Comparison of ENCODE assay signal across 11 cellular contexts in the genomic region with DNA sequence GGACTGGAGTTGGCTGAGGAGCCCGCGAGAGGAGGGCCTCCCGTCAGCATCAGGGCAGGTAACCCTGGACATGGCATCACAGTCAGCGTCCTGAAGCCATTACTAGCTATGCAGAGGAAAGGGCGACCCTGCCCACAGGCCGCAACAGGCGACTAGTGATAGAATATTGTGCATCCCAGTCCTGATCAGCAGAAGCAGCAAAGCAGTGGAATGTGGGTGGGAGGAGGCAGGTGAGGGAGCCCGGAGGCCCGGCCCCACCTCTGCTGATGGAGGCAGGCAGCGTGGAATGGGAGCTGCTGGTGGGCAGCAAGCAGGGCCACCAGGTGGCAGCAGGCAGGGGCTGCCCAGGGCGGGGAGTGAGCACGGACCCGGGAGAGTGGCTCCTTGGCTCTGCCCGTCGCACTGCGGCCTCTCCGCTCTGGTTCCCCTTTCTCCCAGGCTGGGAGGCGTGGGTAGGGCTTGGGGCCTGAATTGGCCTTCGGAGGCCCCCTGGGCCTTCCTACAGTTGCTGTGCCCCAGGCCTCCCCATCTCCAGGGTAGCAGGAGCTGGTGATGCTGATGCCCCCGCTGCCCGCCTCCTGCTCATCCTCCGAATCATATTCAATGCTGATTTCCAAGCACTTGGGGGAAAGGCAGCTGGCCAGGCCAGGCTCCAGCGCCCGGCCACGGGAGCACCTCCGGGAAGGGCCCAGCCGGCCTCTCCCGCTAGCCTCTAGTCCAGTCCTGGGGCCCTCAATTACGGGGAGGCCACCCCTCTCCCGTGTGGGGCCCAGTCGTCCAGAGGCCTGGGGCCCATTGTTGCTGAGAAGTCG. TPM values are rescaled to one million over a fixed set of nuclear protein-coding genes. Genes with fewer than 3 reads are reported as not detected.
A peak's percentile ranks its signal among the peaks of the same experiment; 100 is the strongest.
DNase-seq lines count a peak whose midpoint lies in the region; ATAC-seq and TF ChIP-seq lines count a peak whose summit lies in the region.
"Had no signal": no experiment of that assay in that cellular context is flagged by ENCODE, and none has a peak within 500 bp of the region (broad histone marks: within the 10 kb centered on the region; RNA-seq: fewer than 3 reads in every experiment).

No MANE protein-coding gene starts in this region.

- H3K18ac ChIP-seq in trophoblast cell (ENCODE audit: low read length) = no peak overlapping the region

- no peak overlapping the region for H4K91ac ChIP-seq in trophoblast cell (ENCODE audit: low read depth, low read length)

- no peak overlapping the region for H3K14ac ChIP-seq in trophoblast cell (ENCODE audit: low read length)

- no peak for TF ChIP-seq EP300 in esophagus muscularis mucosa (IDR thresholded peaks at IDR 0.05)

- TF ChIP-seq CTCF in NB4 (IDR thresholded peaks at IDR 0.05; ENCODE audit: low read depth, low read length) = peak; percentile 36
- TF ChIP-seq CTCF in esophagus muscularis mucosa (IDR thresholded peaks at IDR 0.05) = no peak

- no peaks in the 10 kb centered on the region for H3K9me3 ChIP-seq in esophagus muscularis mucosa
- H3K9me3 ChIP-seq in trophoblast cell (ENCODE audit: insufficient read depth, low read depth, low read length) = no peaks in the 10 kb centered on the region

- H4K8ac ChIP-seq in trophoblast cell (ENCODE audit: low read depth, low read length) = no peak overlapping the region

- H3K23ac ChIP-seq in trophoblast cell (ENCODE audit: low read length) = no peak overlapping the region

- H3K79me1 ChIP-seq in trophoblast cell (ENCODE audit: low read length) = no peaks in the 10 kb centered on the region

- H3K36me3 ChIP-seq in esophagus muscularis mucosa = peaks cover 0 to 50% (median 13%) of the 10 kb centered on the region in 4 donors
- no peaks in the 10 kb centered on the region for H3K36me3 ChIP-seq in trophoblast cell (ENCODE audit: control insufficient read depth in 1 of 2, insufficient read depth in 2 of 2, low read length in 2 of 2)

- no peak overlapping the region for H2BK120ac ChIP-seq in trophoblast cell (ENCODE audit: insufficient read depth, low read length, poor library complexity)

- H3K4me1 ChIP-seq in esophagus muscularis mucosa (peaks cover 0 to 6% (median 0%) of the 10 kb centered on the region in 4 donors), trophoblast cell (ENCODE audit: control insufficient read depth in 1 of 2, insufficient read depth in 2 of 2, low read length in 2 of 2) (no peaks in the 10 kb centered on the region)

- H3K27me3 ChIP-seq in esophagus muscularis mucosa (no peaks in the 10 kb centered on the region), trophoblast cell (ENCODE audit: insufficient read depth, low read length) (no peaks in the 10 kb centered on the region)

- intact Hi-C loops in esophagus muscularis mucosa (cut with DNase I) = no loop called here

- no peak overlapping the region for H3K4ac ChIP-seq in trophoblast cell (ENCODE audit: low read depth, low read length)

- TF ChIP-seq POLR2A in NB4 (IDR thresholded peaks at IDR 0.05; ENCODE audit: extremely low read depth, insufficient read length) (no peak), esophagus muscularis mucosa (IDR thresholded peaks at IDR 0.05; ENCODE audit: low read depth) (no peak)

- H2AFZ ChIP-seq in trophoblast cell (ENCODE audit: insufficient read depth, low read length, poor library complexity) = no peak overlapping the region

- H3K79me2 ChIP-seq in trophoblast cell (ENCODE audit: control insufficient read depth, insufficient read depth, low read length, poor library complexity) = no peaks in the 10 kb centered on the region

- no peak overlapping the region for H3K27ac ChIP-seq in esophagus muscularis mucosa (replicated peaks in 1 of 4)
- H3K27ac ChIP-seq in trophoblast cell (ENCODE audit: low read depth, low read length) = no peak overlapping the region

- 76% methylated on average over 15 of the region's 32 CpGs for whole genome bisulfite sequencing in esophagus muscularis mucosa
- WGBS in trophoblast cell (ENCODE audit: extremely low coverage, insufficient coverage, insufficient read length) = no CpG with 5 or more reads among the region's 32 CpGs

- no peak overlapping the region for H3K9ac ChIP-seq in trophoblast cell (ENCODE audit: low read length)

- no peak overlapping the region for H2BK12ac ChIP-seq in trophoblast cell (ENCODE audit: low read length)

- no peak for ATAC-seq in GM19467 (IDR thresholded peaks at IDR 0.05; ENCODE audit: unreplicated experiment)
- ATAC-seq: activated naive CD8-positive, alpha-beta T cell treated with anti-CD3 and anti-CD28 coated beads, Interleukin-2, amount 50 U/mL, for 24 hours had no signal

- H3K4me3 ChIP-seq in NB4 (ENCODE audit: low read depth, low read length) (no peak overlapping the region), esophagus muscularis mucosa (no peak overlapping the region), trophoblast cell (ENCODE audit: low read depth, low read length) (no peak overlapping the region)

- no peak overlapping the region for H2AK5ac ChIP-seq in trophoblast cell (ENCODE audit: low read length)

- no peak overlapping the region for H4K12ac ChIP-seq in trophoblast cell (ENCODE audit: low read depth, low read length)

- DNase-seq in ELF-1 (ENCODE audit: low read depth, low spot score) = peak; percentile 74
- DNase-seq in NB4 (ENCODE audit: low read depth) = peak; percentile 37
- peak; percentile 75 for DNase-seq in esophagus muscularis mucosa (ENCODE audit: extremely low spot score)
- peak; percentile 9 to 54 for DNase-seq in trophoblast cell
- DNase-seq in stimulated activated naive CD4-positive, alpha-beta T cell (lab: John Stamatoyannopoulos, UW) = no peak
- no peak for DNase-seq in cerebellar cortex (ENCODE audit: low spot score)
- DNase-seq: activated naive CD8-positive, alpha-beta T cell treated with anti-CD3 and anti-CD28 coated beads, Interleukin-2, amount 50 U/mL, for 24 hours; hippocampal formation; NCI-H187 had no signal

- no peak overlapping the region for H2BK5ac ChIP-seq in trophoblast cell (ENCODE audit: low read depth, low read length, poor library complexity)

- H3K4me2 ChIP-seq in trophoblast cell (ENCODE audit: low read length) = no peak overlapping the region

RNA-seq across cellular contexts. Expression of a gene that starts 20.2 kb away (rescaled TPM):
- 10 to 100 TPM in 3 of 4 donors, 1 to 10 TPM in 1; 10.0 to 19.0 (median 16.0) TPM for total RNA-seq in esophagus muscularis mucosa
- polyA plus RNA-seq in trophoblast cell (2013) = 1.1 and 1.3 TPM in 2 replicates

RNA-seq across cellular contexts. Expression of a gene that starts 27.6 kb away (rescaled TPM):
- under 1 TPM in 2 of 4 donors, not detected in 2; 0.23 to 0.66 TPM for total RNA-seq in esophagus muscularis mucosa
- polyA plus RNA-seq in trophoblast cell (2013) = not detected in 2 replicates
- total RNA-seq: renal cortical epithelial cell had no signal

RNA-seq across cellular contexts. Expression of a gene that starts 43.6 kb away (rescaled TPM):
- 10 to 100 TPM; 35.3 to 59.6 (median 47.0) TPM for total RNA-seq in esophagus muscularis mucosa
- 63.5 and 64.6 TPM in 2 replicates for polyA plus RNA-seq in trophoblast cell (2013)

Comparison
In these comparisons a context has a peak if more than half of its experiments do, and no peak if none do; other contexts are left out.
1. DNase-seq: peak in ELF-1 (single experiment), NB4 (single experiment), esophagus muscularis mucosa (single experiment) and trophoblast cell (2 of 2); none in stimulated activated naive CD4-positive, alpha-beta T cell (0 of 6) and cerebellar cortex (single experiment).